17 cellular contexts compared by ENCODE assay signal in the genomic region with DNA sequence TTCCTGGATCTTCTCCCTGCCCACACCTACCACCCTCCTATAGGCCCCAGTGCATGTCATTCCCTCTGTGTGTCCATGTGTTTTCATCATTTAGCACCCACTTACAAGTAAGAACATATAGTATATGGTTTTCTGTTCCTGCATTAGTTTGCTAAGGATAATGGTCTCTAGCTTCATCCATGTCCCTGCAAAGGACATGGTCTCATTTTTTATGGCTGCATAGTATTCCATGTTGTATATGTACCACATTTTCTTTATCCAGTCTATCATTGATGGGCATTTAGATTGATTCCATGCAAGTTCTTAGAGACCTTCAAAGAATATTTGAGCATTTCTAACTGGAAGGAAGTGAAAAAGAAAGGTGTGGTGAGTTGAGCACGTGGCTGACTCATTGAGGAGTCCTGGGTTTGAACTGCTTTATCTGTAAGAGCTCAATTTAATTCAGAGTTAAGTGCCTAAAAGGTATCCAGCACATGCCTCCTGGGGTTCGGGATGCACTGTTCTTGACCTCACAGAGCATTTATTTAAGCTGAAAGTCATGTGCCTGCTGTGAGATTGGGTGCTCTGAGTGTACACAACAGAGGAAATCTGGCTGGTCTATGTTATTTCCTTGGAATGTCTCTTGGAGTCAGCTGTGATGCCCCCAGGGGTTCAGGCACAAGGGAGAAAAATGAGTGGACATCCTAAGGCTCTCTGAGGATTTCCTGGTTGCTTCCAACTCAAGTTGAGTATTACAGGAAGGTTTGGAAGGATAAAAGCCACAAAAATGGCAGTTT. TPM values are rescaled to one million over a fixed set of nuclear protein-coding genes. Genes with fewer than 3 reads are reported as not detected.
DNase-seq lines count a peak whose midpoint lies in the region; ATAC-seq and TF ChIP-seq lines count a peak whose summit lies in the region.
"Had no signal": no experiment of that assay in that cellular context is flagged by ENCODE, and none has a peak within 500 bp of the region (broad histone marks: within the 10 kb centered on the region; RNA-seq: fewer than 3 reads in every experiment).

No MANE protein-coding gene starts in this region.

- H3K4me3 Mint-ChIP-seq in HFFc6: no peak overlapping the region

- TF ChIP-seq CTCF in HFFc6 (IDR thresholded peaks at IDR 0.05) (no peak), RWPE2 (IDR thresholded peaks at IDR 0.05; ENCODE audit: poor library complexity, severe bottlenecking) (no peak), ascending aorta (IDR thresholded peaks at IDR 0.05) (no peak)

- H3K27ac ChIP-seq in RWPE2 (ENCODE audit: poor library complexity, severe bottlenecking) (no peak overlapping the region), ascending aorta (no peak overlapping the region)
- H3K27ac ChIP-seq: BLaER1 treated with 17β-estradiol and CSF1 and Interleukin-3, amounts not matched to agents 10 nM and 100 nM; HL-60; RWPE1 had no signal

- H3K27me3 ChIP-seq in RWPE2 (ENCODE audit: insufficient read depth, poor library complexity, severe bottlenecking) (no peaks in the 10 kb centered on the region), ascending aorta (no peaks in the 10 kb centered on the region)
- H3K27me3 ChIP-seq: BLaER1 treated with 17β-estradiol and CSF1 and Interleukin-3, amounts not matched to agents 10 nM and 100 nM had no signal

- peak; percentile 30 for DNase-seq in HFFc6
- DNase-seq in RWPE2 (ENCODE audit: low spot score): no peak
- peak; percentile 80 for DNase-seq in foreskin melanocyte
- no peak for DNase-seq in stimulated activated naive CD8-positive, alpha-beta T cell treated with anti-CD3 and anti-CD28 coated beads, Interleukin-15, Interleukin-2, amounts not matched to agents 100 U/mL and 50 U/mL, for 24 hours
- no peak for DNase-seq in ascending aorta (ENCODE audit: low spot score in 2 of 2)
- DNase-seq in CD1c-positive myeloid dendritic cell (ENCODE audit: extremely low spot score): no peak
- DNase-seq: ACHN, KBM-7, NCI-H1105 treated with DMSO at 0.1 percent for 48 hours, NCI-H2081, NCI-H2171 treated with DMSO at 0.1 percent for 48 hours, SIG-M5, SK-N-SH had no signal

- H3K36me3 ChIP-seq in RWPE2 (ENCODE audit: low read depth): no peaks in the 10 kb centered on the region
- no peaks in the 10 kb centered on the region for H3K36me3 ChIP-seq in ascending aorta
- H3K36me3 ChIP-seq: BLaER1 treated with 17β-estradiol and CSF1 and Interleukin-3, amounts not matched to agents 10 nM and 100 nM had no signal

- H3K9me3 Mint-ChIP-seq in HFFc6: no peaks in the 10 kb centered on the region

- peaks cover 3% of the 10 kb centered on the region for H3K4me1 ChIP-seq in RWPE2 (ENCODE audit: insufficient read depth, poor library complexity, severe bottlenecking)
- no peaks in the 10 kb centered on the region for H3K4me1 ChIP-seq in ascending aorta
- H3K4me1 ChIP-seq: BLaER1 treated with 17β-estradiol and CSF1 and Interleukin-3, amounts not matched to agents 10 nM and 100 nM had no signal

- peak; percentile 14; the same call in 1 of the 3 replicates for ATAC-seq in RWPE2 (ENCODE audit: low read depth)
- ATAC-seq in stimulated activated naive CD8-positive, alpha-beta T cell treated with anti-CD3 and anti-CD28 coated beads, Interleukin-15, Interleukin-2, amounts not matched to agents 100 U/mL and 50 U/mL, for 24 hours: no peak
- no peak for ATAC-seq in HG03280 (IDR thresholded peaks at IDR 0.05; ENCODE audit: unreplicated experiment)

- H3K4me3 ChIP-seq in RWPE2 (ENCODE audit: severe bottlenecking) (no peak overlapping the region), ascending aorta (no peak overlapping the region)
- H3K4me3 ChIP-seq: BLaER1 treated with 17β-estradiol and CSF1 and Interleukin-3, amounts not matched to agents 10 nM and 100 nM had no signal

- H3K27me3 Mint-ChIP-seq in HFFc6 (ENCODE audit: insufficient read depth): no peaks in the 10 kb centered on the region; the same call in 1 of the 2 replicates

- peak overlapping the region; percentile 29; the same call in 1 of the 2 replicates for H3K27ac Mint-ChIP-seq in HFFc6

- H3K9me3 ChIP-seq in RWPE2 (ENCODE audit: severe bottlenecking) (no peaks in the 10 kb centered on the region), ascending aorta (no peaks in the 10 kb centered on the region)
- H3K9me3 ChIP-seq: BLaER1 treated with 17β-estradiol and CSF1 and Interleukin-3, amounts not matched to agents 10 nM and 100 nM; SK-N-SH had no signal

- no peaks in the 10 kb centered on the region for H3K36me3 Mint-ChIP-seq in HFFc6 (ENCODE audit: low read depth)

- intact Hi-C loops in ascending aorta (cut with DNase I): no loop called here

- peaks cover 21% of the 10 kb centered on the region; the same call in 1 of the 2 replicates for H3K4me1 Mint-ChIP-seq in HFFc6 (ENCODE audit: low read depth)

RNA-seq across cellular contexts. Expression of gene SH3GL2, which starts 56.4 kb away (rescaled TPM):
- total RNA-seq in HFFc6 (2021; fragmentation: NEBNext Ultra II Directional; extraction: Animal tissue kit (Norgen Biotek cat#: 25700)): not detected
- not detected for total RNA-seq in ascending aorta

Comparison
In these comparisons a context has a peak if more than half of its experiments do, and no peak if none do; other contexts are left out.
1. DNase-seq: peak in HFFc6 (single experiment) and foreskin melanocyte (single experiment); none in RWPE2 (single experiment), stimulated activated naive CD8-positive, alpha-beta T cell treated with anti-CD3 and anti-CD28 coated beads, Interleukin-15, Interleukin-2, amounts not matched to agents 100 U/mL and 50 U/mL, for 24 hours (single experiment), ascending aorta (0 of 2) and CD1c-positive myeloid dendritic cell (single experiment).